9 cellular contexts compared by ENCODE assay signal in the genomic region with DNA sequence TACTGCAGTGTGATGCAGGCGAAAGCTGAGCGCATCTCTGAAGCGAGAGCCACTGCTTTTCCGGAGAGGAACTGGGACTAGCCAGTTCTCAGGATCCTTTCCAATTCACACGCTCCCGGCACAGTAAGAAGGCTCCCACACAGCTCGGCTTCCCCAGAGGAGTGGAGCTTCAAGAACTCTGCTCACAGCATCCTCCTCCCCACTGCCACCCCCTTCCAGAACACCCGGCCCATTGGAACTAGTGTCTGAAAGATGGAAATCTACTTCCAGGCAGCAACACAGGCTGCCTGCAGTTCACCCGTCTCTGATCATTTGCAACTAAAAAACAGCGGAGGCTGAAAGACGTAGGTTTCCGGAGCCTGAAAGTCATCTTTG. TPM values are rescaled to one million over a fixed set of nuclear protein-coding genes. Genes with fewer than 3 reads are reported as not detected.
DNase-seq lines count a peak whose midpoint lies in the region; ATAC-seq and TF ChIP-seq lines count a peak whose summit lies in the region.
"Had no signal": no experiment of that assay in that cellular context is flagged by ENCODE, and none has a peak within 500 bp of the region (broad histone marks: within the 10 kb centered on the region; RNA-seq: fewer than 3 reads in every experiment).

Gene DGKB, minus strand, starts transcription at position 163 of the 375 bp plus-strand sequence.

- H3K4me3 ChIP-seq in MG63 = peak within 1 kb of the TSS; percentile 36
- H3K4me3 ChIP-seq in brain microvascular endothelial cell (ENCODE audit: low read depth, low read length) = peak within 1 kb of the TSS; percentile 56
- H3K4me3 ChIP-seq in testis = peak within 1 kb of the TSS in 1 of 2 donors; percentile 12
- H3K4me3 ChIP-seq in Caco-2 (ENCODE audit: low read depth, low read length) = no peak within 1 kb of the TSS
- H3K4me3 ChIP-seq: HAP-1 had no signal

- H3K27ac Mint-ChIP-seq in Caco-2 (ENCODE audit: unreplicated experiment) = no peak within 1 kb of the TSS

- DNase-seq in MG63 = peak; percentile 23
- peak; percentile 45 for DNase-seq in brain microvascular endothelial cell
- peak; percentile 22 for DNase-seq in iPS-NIHi11 (ENCODE audit: low spot score)
- peak; percentile 28 for DNase-seq in testis
- DNase-seq in Caco-2 = no peak
- DNase-seq: T-helper 2 cell had no signal

- no peaks in the 10 kb centered on the region for H3K9me3 ChIP-seq in MG63
- H3K9me3 ChIP-seq in testis = no peaks in the 10 kb centered on the region
- H3K9me3 ChIP-seq in Caco-2 = 0 out of 2 replicates have a peak, but pooled peaks cover 3% of the 10 kb centered on the region
- H3K9me3 ChIP-seq: HAP-1 had no signal

- H3K4me1 ChIP-seq in testis (no peaks in the 10 kb centered on the region), Caco-2 (no peaks in the 10 kb centered on the region)
- H3K4me1 ChIP-seq: HAP-1 had no signal

- H3K27ac ChIP-seq in brain microvascular endothelial cell (no peak within 1 kb of the TSS), testis (no peak within 1 kb of the TSS)

- ATAC-seq in HG03196 (IDR thresholded peaks at IDR 0.05; ENCODE audit: unreplicated experiment) = no peak
- no peak for ATAC-seq in GM19452 (IDR thresholded peaks at IDR 0.05; ENCODE audit: unreplicated experiment)

- H3K36me3 ChIP-seq in MG63 = no peaks in the 10 kb centered on the region
- H3K36me3 ChIP-seq in brain microvascular endothelial cell (replicated peaks) = no peaks in the 10 kb centered on the region
- no peaks in the 10 kb centered on the region for H3K36me3 ChIP-seq in testis (ENCODE audit: low read depth, missing control alignments)
- H3K36me3 ChIP-seq in Caco-2 (ENCODE audit: control insufficient read depth, insufficient read depth, low read length) = no peaks in the 10 kb centered on the region
- H3K36me3 ChIP-seq: HAP-1 had no signal

- H3K36me3 Mint-ChIP-seq in Caco-2 (ENCODE audit: insufficient read depth, unreplicated experiment) = no peaks in the 10 kb centered on the region

- CTCF ChIA-PET in Caco-2 (lab: Charles Lee) = interaction anchor here (0.6 kb wide), 1 partner anchor 9 kb away, joined by 3 read pairs; no protein-coding TSS in a partner anchor

- BruUV-seq in Caco-2 (replicated peaks; lab: Mats Ljungman, UMichigan) = no TSS peak

- intact Hi-C loops in testis (cut with DNase I; ENCODE audit: low total_unique reads) (no loop called here), Caco-2 (cut with micrococcal nuclease; ENCODE audit: unreplicated experiment) (no loop called here)

- 2% methylated on average over 12 of the region's 12 CpGs for WGBS in testis, 2 donors

- H3K4me1 Mint-ChIP-seq in Caco-2 (ENCODE audit: low read depth, unreplicated experiment) = no peaks in the 10 kb centered on the region

- H3K27me3 Mint-ChIP-seq in Caco-2 (ENCODE audit: insufficient read depth, unreplicated experiment) = peaks cover 6% of the 10 kb centered on the region

- H3K27me3 ChIP-seq in MG63 (no peaks in the 10 kb centered on the region), brain microvascular endothelial cell (replicated peaks) (no peaks in the 10 kb centered on the region), testis (no peaks in the 10 kb centered on the region), Caco-2 (replicated peaks; ENCODE audit: control insufficient read depth, insufficient read depth, low read length) (no peaks in the 10 kb centered on the region)

- H3K4me3 Mint-ChIP-seq in Caco-2 (ENCODE audit: unreplicated experiment) = no peak within 1 kb of the TSS

- POLR2A ChIA-PET in Caco-2 (lab: Charles Lee) = no interaction called here

- no peaks in the 10 kb centered on the region for H3K9me3 Mint-ChIP-seq in Caco-2 (ENCODE audit: unreplicated experiment)

- TF ChIP-seq CTCF in brain microvascular endothelial cell (IDR thresholded peaks at IDR 0.05; ENCODE audit: low read depth, low read length, missing control alignments) = no peak
- TF ChIP-seq CTCF in testis (IDR thresholded peaks at IDR 0.05) = no peak
- no peak for TF ChIP-seq CTCF in Caco-2 (IDR thresholded peaks at IDR 0.05; ENCODE audit: insufficient read depth in 1 of 2, low read depth in 1 of 2, low read length in 1 of 2, severe bottlenecking in 1 of 2, unreplicated experiment in 1 of 2)

- in situ Hi-C loops in brain microvascular endothelial cell (cut with HindIII; ENCODE audit: low pct_ligation_motif_present, low sequenced_read_pairs) = no loop called here

- no peak for TF ChIP-seq POLR2A in testis (IDR thresholded peaks at IDR 0.05)

RNA-seq across cellular contexts. Expression of gene DGKB, which starts in this region (rescaled TPM):
- not detected in 2 replicates for total RNA-seq in MG63 (2014; rRNA removed; shearing (Covaris generic); ENCODE audit: low replicate concordance)
- total RNA-seq in testis (1 to 10 TPM in 1 of 2 donors, under 1 TPM in 1; 0.55 to 1.1 TPM), Caco-2 (2022) (0.39 TPM in 1 of 2 replicates, not detected in the other)
- 0.17 TPM for polyA plus RNA-seq in testis (ENCODE audit: insufficient read depth, low read depth, low replicate concordance)

Comparison
In these comparisons a context has a peak if more than half of its experiments do, and no peak if none do; other contexts are left out.
1. Peak in DNase-seq and H3K4me3 ChIP-seq in MG63; RNA of the gene not detected or under 1 TPM.
2. DNase-seq: peak in brain microvascular endothelial cell (single experiment), iPS-NIHi11 (single experiment) and testis (single experiment); none in Caco-2 (0 of 2).